Comparison of ENCODE assay signal across 10 cellular contexts in genomic region chr7:40432046-40432445, GRCh38.
"Had no signal": no experiment of that assay in that cellular context is flagged by ENCODE, and none has a peak within 500 bp of the region (broad histone marks: within the 10 kb centered on the region; RNA-seq: fewer than 3 reads in every experiment).

No MANE protein-coding gene starts in this region.

- H3K4me2 ChIP-seq: GM23338 had no signal

- H3K9me3 ChIP-seq: HAP-1 had no signal

- H3K4me3 ChIP-seq: GM23248, GM23338, HAP-1 had no signal

- H2AFZ ChIP-seq: GM23248, GM23338 had no signal

- H3K4me1 ChIP-seq: HAP-1 had no signal

- DNase-seq: GM23248, GOT3, H7, H9, HCEC 1CT, HFFc6 had no signal

- H3K9ac ChIP-seq: GM23248 had no signal

- ATAC-seq: GM23338, HCT116 had no signal

- H3K27ac ChIP-seq: GM23248 had no signal

- FAIRE-seq: H1 had no signal

- H3K36me3 ChIP-seq: HAP-1 had no signal
